ENCODE assay signal across 8 cellular contexts in genomic region chr17:39152134-39152884, GRCh38. TPM values are rescaled to one million over a fixed set of nuclear protein-coding genes. Genes with fewer than 3 reads are reported as not detected.
DNase-seq lines count a peak whose midpoint lies in the region; ATAC-seq and TF ChIP-seq lines count a peak whose summit lies in the region.

No MANE protein-coding gene starts in this region.

- no peaks in the 10 kb centered on the region for H3F3A ChIP-seq in smooth muscle cell (ENCODE audit: low read depth)

- peaks cover 2% of the 10 kb centered on the region; the same call in 1 of the 2 replicates for H3K4me1 ChIP-seq in iPS DF 6.9 (ENCODE audit: control insufficient read depth, insufficient read depth, low read length)
- H3K4me1 ChIP-seq in smooth muscle cell (ENCODE audit: low read depth), result peaks cover 6% of the 10 kb centered on the region

- WGBS in iPS DF 6.9 (ENCODE audit: insufficient coverage, insufficient read length), result no CpG with 5 or more reads among the region's 23 CpGs
- WGBS in smooth muscle cell (ENCODE audit: low lambda C conversion rate), result 10% methylated on average over 23 of the region's 23 CpGs

- ATAC-seq in GM19463 (IDR thresholded peaks at IDR 0.05; ENCODE audit: unreplicated experiment), result no peak

- no peaks in the 10 kb centered on the region for H3K36me3 ChIP-seq in iPS DF 6.9 (ENCODE audit: control insufficient read depth, insufficient read depth, low read length)
- H3K36me3 ChIP-seq in smooth muscle cell (ENCODE audit: low read depth), result no peaks in the 10 kb centered on the region

- H3K27me3 Mint-ChIP-seq in activated naive CD8-positive, alpha-beta T cell treated with anti-CD3 and anti-CD28 coated beads for 36 hours, result peaks cover 12% of the 10 kb centered on the region

- TF ChIP-seq CTCF in AG10803 (conservative IDR thresholded peaks at IDR 0.05; ENCODE audit: low read length), result no peak
- no peak for TF ChIP-seq CTCF in smooth muscle cell (IDR thresholded peaks at IDR 0.05; ENCODE audit: borderline replicate concordance, insufficient read depth, poor library complexity, severe bottlenecking)

- H3K79me2 ChIP-seq in smooth muscle cell (ENCODE audit: low read depth), result no peaks in the 10 kb centered on the region

- H3K9me3 Mint-ChIP-seq in activated naive CD8-positive, alpha-beta T cell treated with anti-CD3 and anti-CD28 coated beads for 36 hours, result peaks cover 2% of the 10 kb centered on the region

- H3K4me1 Mint-ChIP-seq in activated naive CD8-positive, alpha-beta T cell treated with anti-CD3 and anti-CD28 coated beads for 36 hours, result peaks cover 39% of the 10 kb centered on the region

- no peak overlapping the region for H3K9ac ChIP-seq in smooth muscle cell (ENCODE audit: low read depth)

- H3K27me3 ChIP-seq in iPS DF 6.9 (ENCODE audit: control insufficient read depth, insufficient read depth, low read length), result peaks cover 9% of the 10 kb centered on the region; the same call in 1 of the 2 replicates
- H3K27me3 ChIP-seq in smooth muscle cell (ENCODE audit: low read depth), result peaks cover 11% of the 10 kb centered on the region

- H3K9me3 ChIP-seq in iPS DF 6.9 (ENCODE audit: control insufficient read depth, insufficient read depth, low read length) (no peaks in the 10 kb centered on the region), smooth muscle cell (replicated peaks; ENCODE audit: low read depth) (no peaks in the 10 kb centered on the region)

- H3K27ac ChIP-seq in iPS DF 6.9 (ENCODE audit: low read length) (no peak overlapping the region), smooth muscle cell (ENCODE audit: low read depth) (no peak overlapping the region)

- H3K27ac Mint-ChIP-seq in activated naive CD8-positive, alpha-beta T cell treated with anti-CD3 and anti-CD28 coated beads for 36 hours, result peak overlapping the region; percentile 97

- H4K20me1 ChIP-seq in smooth muscle cell (ENCODE audit: low read depth), result no peaks in the 10 kb centered on the region

- peak overlapping the region; percentile 99 for H3K4me3 Mint-ChIP-seq in activated naive CD8-positive, alpha-beta T cell treated with anti-CD3 and anti-CD28 coated beads for 36 hours

- H3K4me3 ChIP-seq in AG10803 (ENCODE audit: low read length) (peak overlapping the region; percentile 94), iPS DF 6.9 (ENCODE audit: low read length) (peak overlapping the region; percentile 41; the same call in 1 of the 2 replicates), smooth muscle cell (peak overlapping the region; percentile 72)

- H3K4me2 ChIP-seq in smooth muscle cell, result peak overlapping the region; percentile 84

- peak overlapping the region; percentile 26 for H2AFZ ChIP-seq in smooth muscle cell (ENCODE audit: low read depth)

- DNase-seq in AG10803 (ENCODE audit: low read depth) (no peak), NCI-H1694 treated with DMSO at 0.1 percent for 48 hours (lab: John Stamatoyannopoulos, UW) (peak; percentile 73), iPS DF 6.9 (ENCODE audit: low read depth, low spot score) (no peak), smooth muscle cell (lab: John Stamatoyannopoulos, UW; ENCODE audit: unreplicated experiment) (no peak), NCI-H345 treated with DMSO at 0.1 percent for 48 hours (lab: John Stamatoyannopoulos, UW; ENCODE audit: unreplicated experiment) (no peak), NOMO-1 treated with dmso at 0.1 percent for 144 hours (lab: John Stamatoyannopoulos, UW; ENCODE audit: unreplicated experiment) (no peak)
- peak; percentile 37 for DNase-seq in activated naive CD8-positive, alpha-beta T cell treated with anti-CD3 and anti-CD28 coated beads for 36 hours

- H3K36me3 Mint-ChIP-seq in activated naive CD8-positive, alpha-beta T cell treated with anti-CD3 and anti-CD28 coated beads for 36 hours, result peaks cover 5% of the 10 kb centered on the region

RNA-seq across cellular contexts. Expression of gene PLXDC1, which starts 0.9 kb away (rescaled TPM):
- 1 to 10 TPM in 1 of 2 experiments, under 1 TPM in 1; 0.54 to 1.1 TPM for total RNA-seq in activated naive CD8-positive, alpha-beta T cell treated with anti-CD3 and anti-CD28 coated beads for 36 hours
- 11.3 and 17.4 TPM in 2 replicates for total RNA-seq in smooth muscle cell
- 16.0 and 18.5 TPM in 2 replicates for polyA plus RNA-seq in smooth muscle cell

RNA-seq across cellular contexts. Expression of gene ARL5C, which starts 13.7 kb away (rescaled TPM):
- total RNA-seq in activated naive CD8-positive, alpha-beta T cell treated with anti-CD3 and anti-CD28 coated beads for 36 hours, result not detected
- not detected in 2 replicates for total RNA-seq in smooth muscle cell
- 0.38 TPM in 1 of 2 replicates, not detected in the other for polyA plus RNA-seq in smooth muscle cell

RNA-seq across cellular contexts. Expression of gene CACNB1, which starts 45.2 kb away (rescaled TPM):
- total RNA-seq in activated naive CD8-positive, alpha-beta T cell treated with anti-CD3 and anti-CD28 coated beads for 36 hours, result 10 to 100 TPM; 12.7 to 14.4 TPM
- total RNA-seq in smooth muscle cell, result 4.3 and 9.2 TPM in 2 replicates
- 7.1 and 18.8 TPM in 2 replicates for polyA plus RNA-seq in smooth muscle cell

RNA-seq across cellular contexts. Expression of gene RPL19, which starts 47.8 kb away (rescaled TPM):
- total RNA-seq in activated naive CD8-positive, alpha-beta T cell treated with anti-CD3 and anti-CD28 coated beads for 36 hours, result 1,000 to 10,000 TPM; 3,075 to 3,102 TPM
- total RNA-seq in smooth muscle cell, result 2,264 and 2,675 TPM in 2 replicates
- polyA plus RNA-seq in smooth muscle cell, result 818 and 934 TPM in 2 replicates

Comparison
In these comparisons a context has a peak if more than half of its experiments do, and no peak if none do; other contexts are left out.
1. DNase-seq: peak in NCI-H1694 treated with DMSO at 0.1 percent for 48 hours (single experiment) and activated naive CD8-positive, alpha-beta T cell treated with anti-CD3 and anti-CD28 coated beads for 36 hours (single experiment); none in AG10803 (single experiment), iPS DF 6.9 (single experiment), smooth muscle cell (single experiment), NCI-H345 treated with DMSO at 0.1 percent for 48 hours (single experiment) and NOMO-1 treated with dmso at 0.1 percent for 144 hours (single experiment).
2. H3K4me3 ChIP-seq: peak in every context shown above with its lines; median percentile 94 in AG10803; 72 in smooth muscle cell; 41 in iPS DF 6.9.